ENCODE assay signal across 24 cellular contexts in genomic region chr13:59099182-59099950, GRCh38.
DNase-seq lines count a peak whose midpoint lies in the region; ATAC-seq lines count a peak whose summit lies in the region.
"Had no signal": no experiment of that assay in that cellular context is flagged by ENCODE, and none has a peak within 500 bp of the region (broad histone marks: within the 10 kb centered on the region; RNA-seq: fewer than 3 reads in every experiment).

No MANE protein-coding gene starts in this region.

- H3K18ac ChIP-seq in mesendoderm (ENCODE audit: low read length), result no peak overlapping the region

- no peaks in the 10 kb centered on the region for H3K9me3 ChIP-seq in SK-N-MC (ENCODE audit: low read depth, low read length)
- H3K9me3 ChIP-seq: psoas muscle had no signal

- POLR2A ChIA-PET in naive thymus-derived CD8-positive, alpha-beta T cell (lab: Charles Lee), result no interaction called here

- no peak overlapping the region for H3K27ac Mint-ChIP-seq in naive thymus-derived CD8-positive, alpha-beta T cell
- H3K27ac Mint-ChIP-seq: activated CD4-positive, alpha-beta memory T cell treated with anti-CD3 and anti-CD28 coated beads, Interleukin-2, amount 10 ng/mL, durations not matched to agents 7 days and 5 days; memory B cell; natural killer cell treated with Interleukin-12 subunit alpha and Interleukin-12 subunit beta and Interleukin-15 and Interleukin-18, amount 100 ng/mL, for 72 hours; stimulated activated naive B cell treated with anti-CD40 and anti-IgM and Interleukin-4, amounts not matched to agents 10 μg/mL and 1 μg/mL and 100 μg/mL, for 72 hours had no signal

- H3K27ac ChIP-seq in SK-N-MC (peak overlapping the region; percentile 79), mesendoderm (ENCODE audit: low read depth, low read length) (no peak overlapping the region)
- H3K27ac ChIP-seq: psoas muscle had no signal

- peaks cover 0 to 3% (median 0%) of the 10 kb centered on the region in 9 donors for H3K9me3 Mint-ChIP-seq in naive thymus-derived CD8-positive, alpha-beta T cell
- H3K9me3 Mint-ChIP-seq: memory B cell had no signal

- WGBS in mesendoderm (ENCODE audit: extremely low coverage, insufficient coverage, low lambda C conversion rate), result no CpG with 5 or more reads among the region's 6 CpGs

- peak overlapping the region; percentile 26; the same call in 1 of the 2 replicates for H3K4me3 ChIP-seq in SK-N-MC
- no peak overlapping the region for H3K4me3 ChIP-seq in mesendoderm (ENCODE audit: low read length)
- H3K4me3 ChIP-seq in skeletal muscle cell (ENCODE audit: low read depth, low read length), result no peak overlapping the region
- H3K4me3 ChIP-seq: psoas muscle had no signal

- H3K36me3 ChIP-seq in SK-N-MC (ENCODE audit: insufficient read depth, low read length), result no peaks in the 10 kb centered on the region
- no peaks in the 10 kb centered on the region for H3K36me3 ChIP-seq in mesendoderm (ENCODE audit: control insufficient read depth, insufficient read depth, low read length)

- no peak overlapping the region for H3K4me3 Mint-ChIP-seq in naive thymus-derived CD8-positive, alpha-beta T cell
- H3K4me3 Mint-ChIP-seq: activated CD4-positive, alpha-beta memory T cell treated with anti-CD3 and anti-CD28 coated beads, Interleukin-2, amount 10 ng/mL, durations not matched to agents 7 days and 5 days; CD8-positive, alpha-beta memory T cell; memory B cell; natural killer cell treated with Interleukin-12 subunit alpha and Interleukin-12 subunit beta and Interleukin-15 and Interleukin-18, amount 100 ng/mL, for 72 hours; stimulated activated naive B cell treated with anti-CD40 and anti-IgM and Interleukin-4, amounts not matched to agents 10 μg/mL and 1 μg/mL and 100 μg/mL, for 72 hours had no signal

- H3K79me1 ChIP-seq in mesendoderm (ENCODE audit: low read length), result no peaks in the 10 kb centered on the region

- H2AK5ac ChIP-seq in mesendoderm (ENCODE audit: low read length), result no peak overlapping the region

- no peaks in the 10 kb centered on the region for H3K36me3 Mint-ChIP-seq in naive thymus-derived CD8-positive, alpha-beta T cell
- H3K36me3 Mint-ChIP-seq: CD8-positive, alpha-beta memory T cell; memory B cell; natural killer cell treated with Interleukin-12 subunit alpha and Interleukin-12 subunit beta and Interleukin-15 and Interleukin-18, amount 100 ng/mL, for 72 hours; stimulated activated naive B cell treated with anti-CD40 and anti-IgM and Interleukin-4, amounts not matched to agents 10 μg/mL and 1 μg/mL and 100 μg/mL, for 72 hours had no signal

- H3K4me1 ChIP-seq in mesendoderm (ENCODE audit: control insufficient read depth, low read depth, low read length), result no peaks in the 10 kb centered on the region
- H3K4me1 ChIP-seq: psoas muscle had no signal

- no peaks in the 10 kb centered on the region for H3K4me1 Mint-ChIP-seq in naive thymus-derived CD8-positive, alpha-beta T cell
- H3K4me1 Mint-ChIP-seq: activated CD4-positive, alpha-beta memory T cell treated with anti-CD3 and anti-CD28 coated beads, Interleukin-2, amount 10 ng/mL, durations not matched to agents 7 days and 5 days; CD8-positive, alpha-beta memory T cell; memory B cell; stimulated activated naive B cell treated with anti-CD40 and anti-IgM and Interleukin-4, amounts not matched to agents 10 μg/mL and 1 μg/mL and 100 μg/mL, for 72 hours had no signal

- H3K27me3 ChIP-seq in mesendoderm (ENCODE audit: insufficient read depth, low read length, poor library complexity), result no peaks in the 10 kb centered on the region

- no peak for ATAC-seq in naive thymus-derived CD8-positive, alpha-beta T cell
- ATAC-seq: psoas muscle; stimulated activated naive B cell treated with anti-CD40 and anti-IgM and Interleukin-4, amounts not matched to agents 10 μg/mL and 1 μg/mL and 100 μg/mL, for 72 hours had no signal

- no peak overlapping the region for H2BK5ac ChIP-seq in mesendoderm (ENCODE audit: low read length)

- H3K9ac ChIP-seq in SK-N-MC (ENCODE audit: insufficient read length), result no peak overlapping the region
- no peak overlapping the region for H3K9ac ChIP-seq in mesendoderm (ENCODE audit: low read length)

- no peak overlapping the region for H4K5ac ChIP-seq in mesendoderm (ENCODE audit: low read length)

- no peak overlapping the region for H2BK120ac ChIP-seq in mesendoderm (ENCODE audit: low read depth, low read length)

- H4K8ac ChIP-seq in mesendoderm (ENCODE audit: low read depth, low read length), result no peak overlapping the region

- no peak overlapping the region for H3K23ac ChIP-seq in mesendoderm (ENCODE audit: low read length)

- DNase-seq in SK-N-MC (ENCODE audit: low read depth, low spot score), result no peak
- peak; percentile 61 for DNase-seq in ecto neural progenitor cell (ENCODE audit: low spot score)
- DNase-seq in mesendoderm, result peak; percentile 25
- peak; percentile 10 for DNase-seq in skeletal muscle cell (ENCODE audit: low read depth)
- no peak for DNase-seq in GF-D8 (lab: John Stamatoyannopoulos, UW)
- no peak for DNase-seq in naive thymus-derived CD8-positive, alpha-beta T cell
- no peak for DNase-seq in DMS53 treated with DMSO at 0.1 percent for 48 hours (lab: John Stamatoyannopoulos, UW; ENCODE audit: unreplicated experiment)
- DNase-seq: activated CD4-positive, alpha-beta memory T cell treated with anti-CD3 and anti-CD28 coated beads, Interleukin-2, amount 10 ng/mL, durations not matched to agents 7 days and 5 days; activated gamma-delta T cell; activated T-cell treated with anti-CD3 and anti-CD28 coated beads for 4 hours; caudate nucleus; CD8-positive, alpha-beta memory T cell; GDM1; Karpas-422; kidney glomerular epithelial cell; NCI-H1694 treated with DMSO at 0.1 percent for 48 hours; NCI-H748 treated with DMSO at 0.1 percent for 48 hours; psoas muscle; small intestine; stimulated activated CD4-positive, alpha-beta T cell treated with anti-CD3 and anti-CD28 coated beads, Interleukin-2, amount 100 ng/mL, for 48 hours; stimulated activated naive B cell treated with anti-CD40 and anti-IgM and Interleukin-4, amounts not matched to agents 10 μg/mL and 1 μg/mL and 100 μg/mL, for 72 hours; T-helper 9 cell had no signal

- H3K4me2 ChIP-seq in mesendoderm (ENCODE audit: low read length), result no peak overlapping the region

- no peak overlapping the region for H3K56ac ChIP-seq in mesendoderm (ENCODE audit: low read length)

- H3K27me3 Mint-ChIP-seq in naive thymus-derived CD8-positive, alpha-beta T cell, result no peaks in the 10 kb centered on the region
- H3K27me3 Mint-ChIP-seq: activated CD4-positive, alpha-beta memory T cell treated with anti-CD3 and anti-CD28 coated beads, Interleukin-2, amount 10 ng/mL, durations not matched to agents 7 days and 5 days; CD8-positive, alpha-beta memory T cell; memory B cell; natural killer cell treated with Interleukin-12 subunit alpha and Interleukin-12 subunit beta and Interleukin-15 and Interleukin-18, amount 100 ng/mL, for 72 hours; stimulated activated naive B cell treated with anti-CD40 and anti-IgM and Interleukin-4, amounts not matched to agents 10 μg/mL and 1 μg/mL and 100 μg/mL, for 72 hours had no signal

- H3K4ac ChIP-seq in mesendoderm (ENCODE audit: low read depth, low read length), result no peak overlapping the region

- no peak overlapping the region for H2BK15ac ChIP-seq in mesendoderm (replicated peaks; ENCODE audit: low read depth)

- H3K79me2 ChIP-seq in mesendoderm (ENCODE audit: control insufficient read depth, insufficient read depth, low read length), result no peaks in the 10 kb centered on the region

Comparison
In these comparisons a context has a peak if more than half of its experiments do, and no peak if none do; other contexts are left out.
1. DNase-seq: peak in ecto neural progenitor cell (single experiment), mesendoderm (single experiment) and skeletal muscle cell (single experiment); none in SK-N-MC (single experiment), GF-D8 (single experiment), naive thymus-derived CD8-positive, alpha-beta T cell (0 of 10) and DMS53 treated with DMSO at 0.1 percent for 48 hours (single experiment).